26 cellular contexts compared by ENCODE assay signal in the genomic region with DNA sequence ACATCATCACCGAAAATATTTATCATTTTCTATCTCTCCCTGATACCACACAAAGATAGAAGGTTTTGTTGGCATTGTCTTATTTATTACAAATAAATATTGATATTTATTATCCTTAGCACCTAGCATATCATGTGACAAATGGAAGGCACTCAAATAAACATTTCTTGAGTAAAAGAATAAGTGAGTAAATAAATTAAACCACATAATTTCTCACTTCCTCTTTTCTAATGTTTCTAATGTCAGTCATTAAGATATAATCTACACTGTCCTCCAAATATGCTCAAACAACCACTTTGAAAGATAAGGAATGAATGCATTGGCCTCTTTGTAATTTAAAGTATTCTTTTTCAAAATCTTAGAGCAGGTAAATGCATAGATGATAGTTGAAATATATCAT.
"Had no signal": no experiment of that assay in that cellular context is flagged by ENCODE, and none has a peak within 500 bp of the region (broad histone marks: within the 10 kb centered on the region; RNA-seq: fewer than 3 reads in every experiment).

No MANE protein-coding gene starts in this region.

- H3K36me3 ChIP-seq: WERI-Rb-1 had no signal

- H3K9me3 Mint-ChIP-seq: activated CD4-positive, alpha-beta memory T cell treated with anti-CD3 and anti-CD28 coated beads, Interleukin-2, amount 10 ng/mL, durations not matched to agents 7 days and 5 days; activated naive CD4-positive, alpha-beta T cell treated with anti-CD3 and anti-CD28 coated beads for 36 hours; activated T-helper 17 cell treated with anti-CD3 and anti-CD28 coated beads, Interleukin-2, amount 50 U/mL, for 72 hours; brain had no signal

- H2AFZ ChIP-seq: PC-9 had no signal

- H3K27ac ChIP-seq: PC-9, SK-N-MC, WERI-Rb-1 had no signal

- H3K4me3 ChIP-seq: PC-9, SK-N-MC had no signal

- H3K4me3 Mint-ChIP-seq: activated CD4-positive, alpha-beta memory T cell treated with anti-CD3 and anti-CD28 coated beads, Interleukin-2, amount 10 ng/mL, durations not matched to agents 7 days and 5 days; activated CD4-positive, alpha-beta T cell treated with anti-CD3 and anti-CD28 coated beads for 36 hours; activated naive CD4-positive, alpha-beta T cell treated with anti-CD3 and anti-CD28 coated beads for 36 hours; activated naive CD8-positive, alpha-beta T cell; activated T-helper 17 cell treated with anti-CD3 and anti-CD28 coated beads, Interleukin-2, amount 50 U/mL, for 72 hours; brain; central memory CD8-positive, alpha-beta T cell; T-cell had no signal

- H3K27me3 Mint-ChIP-seq: activated CD4-positive, alpha-beta memory T cell treated with anti-CD3 and anti-CD28 coated beads, Interleukin-2, amount 10 ng/mL, durations not matched to agents 7 days and 5 days; activated CD4-positive, alpha-beta T cell treated with anti-CD3 and anti-CD28 coated beads for 36 hours; activated naive CD8-positive, alpha-beta T cell; activated T-helper 17 cell treated with anti-CD3 and anti-CD28 coated beads, Interleukin-2, amount 50 U/mL, for 72 hours; central memory CD8-positive, alpha-beta T cell; T-cell had no signal

- H3K27ac Mint-ChIP-seq: activated CD4-positive, alpha-beta memory T cell treated with anti-CD3 and anti-CD28 coated beads, Interleukin-2, amount 10 ng/mL, durations not matched to agents 7 days and 5 days; activated CD4-positive, alpha-beta T cell treated with anti-CD3 and anti-CD28 coated beads for 36 hours; activated naive CD4-positive, alpha-beta T cell treated with anti-CD3 and anti-CD28 coated beads for 36 hours; activated naive CD8-positive, alpha-beta T cell; activated T-helper 17 cell treated with anti-CD3 and anti-CD28 coated beads, Interleukin-2, amount 50 U/mL, for 72 hours; brain; T-cell had no signal

- ATAC-seq: activated CD4-positive, alpha-beta T cell treated with anti-CD3 and anti-CD28 coated beads for 36 hours; activated T-helper 17 cell treated with anti-CD3 and anti-CD28 coated beads, Interleukin-2, amount 50 U/mL, for 72 hours; T-cell had no signal

- H3K4me2 ChIP-seq: PC-9 had no signal

- DNase-seq: activated CD4-positive, alpha-beta memory T cell treated with anti-CD3 and anti-CD28 coated beads, Interleukin-2, amount 10 ng/mL, durations not matched to agents 7 days and 5 days; activated CD4-positive, alpha-beta T cell treated with anti-CD3 and anti-CD28 coated beads for 36 hours; activated CD4-positive, alpha-beta T cell treated with anti-CD3 and anti-CD28 coated beads, Interleukin-2, amount 50 U/mL, for 1 hour; activated gamma-delta T cell; activated naive CD4-positive, alpha-beta T cell treated with anti-CD3 and anti-CD28 coated beads for 36 hours; activated T-cell treated with anti-CD3 and anti-CD28 coated beads for 4 hours; activated T-cell treated with anti-CD3 and anti-CD28 coated beads, Interleukin-2, amount 50 U/mL, for 48 hours; amygdala; cortex of kidney; NCI-H1092; NCI-H1417 treated with DMSO at 0.1 percent for 48 hours; NCI-H187; NCI-H2081; NCI-H510A treated with DMSO at 0.1 percent for 48 hours; NCI-H69; NK-92 treated with Interleukin-12 subunit alpha and Interleukin-12 subunit beta, amount 100 ng/mL, for 24 hours; PC-9; T-cell; T-helper 2 cell; T1000; WERI-Rb-1 had no signal

- H3K36me3 Mint-ChIP-seq: activated naive CD8-positive, alpha-beta T cell; brain; T-cell had no signal

- H3K4me1 Mint-ChIP-seq: activated CD4-positive, alpha-beta memory T cell treated with anti-CD3 and anti-CD28 coated beads, Interleukin-2, amount 10 ng/mL, durations not matched to agents 7 days and 5 days; activated CD4-positive, alpha-beta T cell treated with anti-CD3 and anti-CD28 coated beads for 36 hours; activated T-helper 17 cell treated with anti-CD3 and anti-CD28 coated beads, Interleukin-2, amount 50 U/mL, for 72 hours; brain; central memory CD8-positive, alpha-beta T cell; T-cell had no signal
